In genomic region chr2:38327580-38327979, GRCh38 we compare ENCODE assay signal across 29 cellular contexts.
"Had no signal": no experiment of that assay in that cellular context is flagged by ENCODE, and none has a peak within 500 bp of the region (broad histone marks: within the 10 kb centered on the region; RNA-seq: fewer than 3 reads in every experiment).

No MANE protein-coding gene starts in this region.

- H3K27me3 Mint-ChIP-seq: activated CD4-positive, alpha-beta memory T cell treated with anti-CD3 and anti-CD28 coated beads, Interleukin-2, amount 10 ng/mL, durations not matched to agents 7 days and 5 days; activated CD4-positive, alpha-beta T cell treated with anti-CD3 and anti-CD28 coated beads, Interleukin-2, amount 10 ng/mL, durations not matched to agents 24 days and 14 days; activated naive CD4-positive, alpha-beta T cell treated with anti-CD3 and anti-CD28 coated beads, Interleukin-2, amount 10 ng/mL, durations not matched to agents 7 days and 5 days; activated naive CD8-positive, alpha-beta T cell treated with anti-CD3 and anti-CD28 coated beads, Interleukin-2, amount 10 ng/mL, durations not matched to agents 7 days and 5 days; activated T-cell treated with anti-CD3 and anti-CD28 coated beads, Interleukin-2, amount 50 U/mL, for 24 hours; brain; effector memory CD8-positive, alpha-beta T cell had no signal

- DNase-seq: activated CD4-positive, alpha-beta memory T cell treated with anti-CD3 and anti-CD28 coated beads, Interleukin-2, amount 10 ng/mL, durations not matched to agents 7 days and 5 days; activated CD4-positive, alpha-beta T cell treated with anti-CD3 and anti-CD28 coated beads, Interleukin-2, amount 10 ng/mL, durations not matched to agents 24 days and 14 days; activated CD4-positive, CD25-positive, alpha-beta regulatory T cell; activated CD4-positive, CD25-positive, alpha-beta regulatory T cell treated with anti-CD3 and anti-CD28 coated beads, Interleukin-2, amount 50 U/mL, for 72 hours; activated CD8-positive, alpha-beta memory T cell treated with anti-CD3 and anti-CD28 coated beads, Interleukin-2, amount 50 U/mL, for 48 hours; activated gamma-delta T cell; activated naive CD4-positive, alpha-beta T cell; activated naive CD4-positive, alpha-beta T cell treated with anti-CD3 and anti-CD28 coated beads, Interleukin-2, amount 10 ng/mL, durations not matched to agents 7 days and 5 days; activated naive CD8-positive, alpha-beta T cell treated with anti-CD3 and anti-CD28 coated beads, Interleukin-2, amount 10 ng/mL, durations not matched to agents 7 days and 5 days; activated T-cell treated with anti-CD3 and anti-CD28 coated beads for 4 hours; activated T-cell treated with anti-CD3 and anti-CD28 coated beads, Interleukin-2, amount 50 U/mL, for 24 hours; activated T-cell treated with anti-CD3 and anti-CD28 coated beads, Interleukin-2, amount 50 U/mL, for 72 hours; central memory CD4-positive, alpha-beta T cell; cerebellar nuclear complex; colonic mucosa; effector memory CD8-positive, alpha-beta T cell; erythroblast; foreskin keratinocyte; gastrocnemius medialis; glutamatergic neuron; heart left ventricle; T-helper 1 cell; T-helper 2 cell had no signal

- H3K4me3 ChIP-seq: ascending aorta, breast epithelium, cardiac muscle cell, colonic mucosa, esophagus muscularis mucosa, gastrocnemius medialis, heart left ventricle had no signal

- ATAC-seq: activated naive CD4-positive, alpha-beta T cell treated with anti-CD3 and anti-CD28 coated beads, Interleukin-2, amount 50 U/mL, for 72 hours; activated T-cell treated with anti-CD3 and anti-CD28 coated beads, Interleukin-2, amount 50 U/mL, for 72 hours; effector memory CD8-positive, alpha-beta T cell; foreskin keratinocyte; gastrocnemius medialis; heart left ventricle had no signal

- H3K27ac ChIP-seq: ascending aorta, breast epithelium, cardiac muscle cell, colonic mucosa, foreskin keratinocyte, gastrocnemius medialis, heart left ventricle had no signal

- H3K27me3 ChIP-seq: ascending aorta, breast epithelium, cardiac muscle cell, colonic mucosa, esophagus muscularis mucosa, foreskin keratinocyte, gastrocnemius medialis, heart left ventricle had no signal

- H3K4me3 Mint-ChIP-seq: activated CD4-positive, alpha-beta memory T cell treated with anti-CD3 and anti-CD28 coated beads, Interleukin-2, amount 10 ng/mL, durations not matched to agents 7 days and 5 days; activated CD4-positive, alpha-beta T cell treated with anti-CD3 and anti-CD28 coated beads, Interleukin-2, amount 10 ng/mL, durations not matched to agents 24 days and 14 days; activated naive CD4-positive, alpha-beta T cell treated with anti-CD3 and anti-CD28 coated beads, Interleukin-2, amount 10 ng/mL, durations not matched to agents 7 days and 5 days; activated naive CD8-positive, alpha-beta T cell treated with anti-CD3 and anti-CD28 coated beads, Interleukin-2, amount 10 ng/mL, durations not matched to agents 7 days and 5 days; activated T-cell treated with anti-CD3 and anti-CD28 coated beads, Interleukin-2, amount 50 U/mL, for 24 hours; activated T-cell treated with anti-CD3 and anti-CD28 coated beads, Interleukin-2, amount 50 U/mL, for 72 hours; brain; effector memory CD8-positive, alpha-beta T cell had no signal

- H3K4me1 ChIP-seq: ascending aorta, breast epithelium, colonic mucosa had no signal

- H3K9me3 ChIP-seq: colonic mucosa, gastrocnemius medialis had no signal

- H3K36me3 ChIP-seq: breast epithelium, colonic mucosa, gastrocnemius medialis had no signal

- H3K27ac Mint-ChIP-seq: activated CD4-positive, alpha-beta memory T cell treated with anti-CD3 and anti-CD28 coated beads, Interleukin-2, amount 10 ng/mL, durations not matched to agents 7 days and 5 days; activated CD4-positive, alpha-beta T cell treated with anti-CD3 and anti-CD28 coated beads, Interleukin-2, amount 10 ng/mL, durations not matched to agents 24 days and 14 days; activated naive CD4-positive, alpha-beta T cell treated with anti-CD3 and anti-CD28 coated beads, Interleukin-2, amount 10 ng/mL, durations not matched to agents 7 days and 5 days; activated naive CD4-positive, alpha-beta T cell treated with anti-CD3 and anti-CD28 coated beads, Interleukin-2, amount 50 U/mL, for 72 hours; activated naive CD8-positive, alpha-beta T cell treated with anti-CD3 and anti-CD28 coated beads, Interleukin-2, amount 10 ng/mL, durations not matched to agents 7 days and 5 days; activated T-cell treated with anti-CD3 and anti-CD28 coated beads, Interleukin-2, amount 50 U/mL, for 24 hours; activated T-cell treated with anti-CD3 and anti-CD28 coated beads, Interleukin-2, amount 50 U/mL, for 72 hours; brain; effector memory CD8-positive, alpha-beta T cell had no signal
